ENCODE assay signal across 11 cellular contexts in genomic region chr6:166587631-166588413, GRCh38. TPM values are rescaled to one million over a fixed set of nuclear protein-coding genes. Genes with fewer than 3 reads are reported as not detected.
A peak's percentile ranks its signal among the peaks of the same experiment; 100 is the strongest.
DNase-seq lines count a peak whose midpoint lies in the region; ATAC-seq and TF ChIP-seq lines count a peak whose summit lies in the region.
"Had no signal": no experiment of that assay in that cellular context is flagged by ENCODE, and none has a peak within 500 bp of the region (broad histone marks: within the 10 kb centered on the region; RNA-seq: fewer than 3 reads in every experiment).

No MANE protein-coding gene starts in this region.

- TF ChIP-seq POLR2A in GM18505 (IDR thresholded peaks at IDR 0.05; ENCODE audit: borderline replicate concordance, extremely low read depth, insufficient read depth, insufficient read length), result no peak
- no peak for TF ChIP-seq POLR2A in vagina (IDR thresholded peaks at IDR 0.05)

- H3K4me1 ChIP-seq in colonic mucosa, result no peaks in the 10 kb centered on the region
- peaks cover 39% of the 10 kb centered on the region for H3K4me1 ChIP-seq in vagina

- no peak overlapping the region for H3K4me3 ChIP-seq in choroid plexus epithelial cell (ENCODE audit: low read depth, low read length)
- H3K4me3 ChIP-seq in colonic mucosa, result no peak overlapping the region
- H3K4me3 ChIP-seq in brain microvascular endothelial cell (ENCODE audit: low read depth, low read length), result no peak overlapping the region
- H3K4me3 ChIP-seq in vagina, result no peak overlapping the region

- H3K9ac ChIP-seq in colonic mucosa (ENCODE audit: low read depth in 2 of 2, low read length in 2 of 2), result no peak overlapping the region

- H3K27me3 ChIP-seq in colonic mucosa (no peaks in the 10 kb centered on the region), brain microvascular endothelial cell (replicated peaks) (no peaks in the 10 kb centered on the region), vagina (no peaks in the 10 kb centered on the region)

- intact Hi-C loops in colonic mucosa (cut with DNase I) (no loop called here), vagina (cut with DNase I) (no loop called here)

- DNase-seq in choroid plexus epithelial cell (ENCODE audit: low read depth), result peak; percentile 42
- DNase-seq in GM03348 (ENCODE audit: low spot score), result no peak
- no peak for DNase-seq in colonic mucosa
- no peak for DNase-seq in brain microvascular endothelial cell
- DNase-seq in vagina (ENCODE audit: extremely low spot score in 2 of 2), result no peak
- DNase-seq: activated CD4-positive, CD25-positive, alpha-beta regulatory T cell; kidney glomerular epithelial cell; NCI-H1105 treated with DMSO at 0.1 percent for 48 hours had no signal

- in situ Hi-C loops in brain microvascular endothelial cell (cut with HindIII; ENCODE audit: low pct_ligation_motif_present, low sequenced_read_pairs), result no loop called here

- H3K9me3 ChIP-seq in colonic mucosa (no peaks in the 10 kb centered on the region), vagina (no peaks in the 10 kb centered on the region)

- H3K27ac ChIP-seq in colonic mucosa (no peak overlapping the region), brain microvascular endothelial cell (no peak overlapping the region), vagina (no peak overlapping the region)

- TF ChIP-seq CTCF in choroid plexus epithelial cell (conservative IDR thresholded peaks at IDR 0.05; ENCODE audit: low read depth, low read length) (no peak), colonic mucosa (IDR thresholded peaks at IDR 0.05) (no peak), brain microvascular endothelial cell (IDR thresholded peaks at IDR 0.05; ENCODE audit: low read depth, low read length, missing control alignments) (no peak), vagina (IDR thresholded peaks at IDR 0.05) (no peak)

- ATAC-seq in GM18505 (IDR thresholded peaks at IDR 0.05; ENCODE audit: unreplicated experiment) (peak; percentile 84), GM21423 (IDR thresholded peaks at IDR 0.05; ENCODE audit: unreplicated experiment) (peak; percentile 78), HG03342 (IDR thresholded peaks at IDR 0.05; ENCODE audit: unreplicated experiment) (peak; percentile 88)

- H3K36me3 ChIP-seq in colonic mucosa (no peaks in the 10 kb centered on the region), brain microvascular endothelial cell (replicated peaks) (no peaks in the 10 kb centered on the region), vagina (no peaks in the 10 kb centered on the region)

RNA-seq across cellular contexts. Expression of gene RAMACL, which starts 1.3 kb away (rescaled TPM):
- total RNA-seq in colonic mucosa (under 1 TPM; 0.48 to 0.54 TPM), vagina (2.2 TPM)

RNA-seq across cellular contexts. Expression of gene RPS6KA2, which starts 39.2 kb away (rescaled TPM):
- 10 to 100 TPM in 1 of 2 donors, 1 to 10 TPM in 1; 7.8 to 13.6 TPM for total RNA-seq in colonic mucosa
- 65.1 TPM for total RNA-seq in vagina
